Comparison of ENCODE assay signal across 8 cellular contexts in genomic region chr9:130235558-130236435, GRCh38. TPM values are rescaled to one million over a fixed set of nuclear protein-coding genes. Genes with fewer than 3 reads are reported as not detected.
DNase-seq lines count a peak whose midpoint lies in the region; ATAC-seq and TF ChIP-seq lines count a peak whose summit lies in the region.

No MANE protein-coding gene starts in this region.

- H3K9me3 Mint-ChIP-seq in endodermal cell: no peaks in the 10 kb centered on the region
- no peaks in the 10 kb centered on the region for H3K9me3 Mint-ChIP-seq in naive thymus-derived CD4-positive, alpha-beta T cell

- CTCF ChIA-PET in naive thymus-derived CD4-positive, alpha-beta T cell (lab: Charles Lee): interaction anchor here (0.5 to 1.9 kb wide), 8 partner anchors 14 to 941 kb away, joined by 3 to 30 read pairs (median 3); no protein-coding TSS in a partner anchor

- POLR2A ChIA-PET in naive thymus-derived CD4-positive, alpha-beta T cell (lab: Charles Lee): interaction anchor here (0.7 to 1.0 kb wide), 3 partner anchors 108 to 129 kb away, joined by 3 to 4 read pairs (median 4); no protein-coding TSS in a partner anchor

- H3K27me3 Mint-ChIP-seq in endodermal cell (ENCODE audit: insufficient read depth): no peaks in the 10 kb centered on the region
- H3K27me3 Mint-ChIP-seq in naive thymus-derived CD4-positive, alpha-beta T cell: peaks cover 0 to 2% (median 0%) of the 10 kb centered on the region in 5 donors

- ATAC-seq in naive thymus-derived CD4-positive, alpha-beta T cell: peak; percentile 79
- ATAC-seq in GM21367 (IDR thresholded peaks at IDR 0.05; ENCODE audit: unreplicated experiment): no peak

- peaks cover 8% of the 10 kb centered on the region for H3K4me1 Mint-ChIP-seq in endodermal cell
- H3K4me1 Mint-ChIP-seq in naive thymus-derived CD4-positive, alpha-beta T cell: peaks cover 0 to 22% (median 13%) of the 10 kb centered on the region in 7 donors

- H3K27ac Mint-ChIP-seq in endodermal cell: peak overlapping the region; percentile 68
- H3K27ac Mint-ChIP-seq in naive thymus-derived CD4-positive, alpha-beta T cell: peak overlapping the region in 1 of 9 donors; percentile 43

- H3K27me3 ChIP-seq in endodermal cell (ENCODE audit: control insufficient read depth, insufficient read depth, low read length, poor library complexity, severe bottlenecking): no peaks in the 10 kb centered on the region
- H3K27me3 ChIP-seq in naive thymus-derived CD4-positive, alpha-beta T cell (ENCODE audit: control insufficient read depth in 2 of 2, insufficient read depth in 2 of 2, low read length in 2 of 2): no peaks in the 10 kb centered on the region

- peaks cover 7% of the 10 kb centered on the region for H3K36me3 ChIP-seq in endodermal cell (ENCODE audit: control insufficient read depth, insufficient read depth, low read length)
- no peaks in the 10 kb centered on the region for H3K36me3 ChIP-seq in naive thymus-derived CD4-positive, alpha-beta T cell (ENCODE audit: control insufficient read depth in 2 of 3, insufficient read depth in 3 of 3, low read length in 3 of 3)

- H3K36me3 Mint-ChIP-seq in endodermal cell (ENCODE audit: low read depth): peaks cover 21% of the 10 kb centered on the region
- no peaks in the 10 kb centered on the region for H3K36me3 Mint-ChIP-seq in naive thymus-derived CD4-positive, alpha-beta T cell

- DNase-seq in 8988T (peak; percentile 48), NCI-H748 treated with DMSO at 0.1 percent for 48 hours (lab: John Stamatoyannopoulos, UW) (peak; percentile 31), endodermal cell (peak; percentile 92)
- peak; percentile 34 for DNase-seq in activated CD8-positive, alpha-beta memory T cell treated with anti-CD3 and anti-CD28 coated beads, Interleukin-2, amount 50 U/mL, for 24 hours (ENCODE audit: extremely low read depth)
- peak; percentile 41 to 79 (median 63) for DNase-seq in naive thymus-derived CD4-positive, alpha-beta T cell
- DNase-seq in stimulated activated CD8-positive, alpha-beta memory T cell treated with anti-CD3 and anti-CD28 coated beads, Interleukin-7, amount 100 ng/mL, for 4 hours (ENCODE audit: low read depth in 2 of 2): peak; percentile 26 to 52

- H3K4me3 Mint-ChIP-seq in endodermal cell: no peak overlapping the region
- H3K4me3 Mint-ChIP-seq in naive thymus-derived CD4-positive, alpha-beta T cell: peak overlapping the region in 7 of 10 donors; percentile 24 to 75 (median 54)

- H3K4me3 ChIP-seq in GM12875 (ENCODE audit: low read depth, low read length): no peak overlapping the region
- H3K4me3 ChIP-seq in endodermal cell (ENCODE audit: low read length): no peak overlapping the region
- no peak overlapping the region for H3K4me3 ChIP-seq in naive thymus-derived CD4-positive, alpha-beta T cell (ENCODE audit: low read length)

- H3K4me1 ChIP-seq in endodermal cell (ENCODE audit: control insufficient read depth, insufficient read depth, low read length): no peaks in the 10 kb centered on the region
- H3K4me1 ChIP-seq in naive thymus-derived CD4-positive, alpha-beta T cell (ENCODE audit: control insufficient read depth in 2 of 2, insufficient read depth in 2 of 2, low read length in 2 of 2): peaks cover 7 to 9% of the 10 kb centered on the region in 2 donors

- 65 to 88% methylated on average over 23 to 45 of the region's 45 CpGs for WGBS in endodermal cell (ENCODE audit: insufficient coverage in 1 of 2, insufficient read length in 1 of 2), 2 experiments

- intact Hi-C loops in naive thymus-derived CD4-positive, alpha-beta T cell (cut with micrococcal nuclease): loop anchor here (1.0 to 10.0 kb wide), 8 partner anchors 107 to 1098 kb away; partner anchors contain the start of genes C9orf78 (in 2 of the 2) and USP20 (in 2 of the 2)

- TF ChIP-seq CTCF in GM12875 (IDR thresholded peaks at IDR 0.05; ENCODE audit: borderline replicate concordance, insufficient read depth, low read depth, low read length) (peak; percentile 98), endodermal cell (conservative IDR thresholded peaks at IDR 0.05) (peak; percentile 99)

- H3K9ac ChIP-seq in endodermal cell (ENCODE audit: extremely low read depth, low read length, poor library complexity, severe bottlenecking): no peak overlapping the region

- H3K27ac ChIP-seq in endodermal cell (ENCODE audit: low read depth, low read length): no peak overlapping the region
- H3K27ac ChIP-seq in naive thymus-derived CD4-positive, alpha-beta T cell (ENCODE audit: low read depth, low read length): no peak overlapping the region

- H3K9me3 ChIP-seq in endodermal cell (ENCODE audit: control insufficient read depth, low read length): no peaks in the 10 kb centered on the region
- H3K9me3 ChIP-seq in naive thymus-derived CD4-positive, alpha-beta T cell (ENCODE audit: control insufficient read depth in 2 of 3, low read length in 3 of 3): no peaks in the 10 kb centered on the region

RNA-seq across cellular contexts. Expression of gene HMCN2, which starts 29.8 kb away (rescaled TPM):
- 1 to 10 TPM; 3.3 to 3.9 TPM for total RNA-seq in endodermal cell
- polyA plus RNA-seq in endodermal cell (2013, experiment 1 of 2): 0.57 TPM
- polyA plus RNA-seq in endodermal cell (2013, experiment 2 of 2): 0.33 TPM
- total RNA-seq in naive thymus-derived CD4-positive, alpha-beta T cell: not detected
- not detected for polyA plus RNA-seq in naive thymus-derived CD4-positive, alpha-beta T cell

Comparison
In these comparisons a context has a peak if more than half of its experiments do, and no peak if none do; other contexts are left out.
1. DNase-seq: peak in every context shown above with its lines; median percentile 92 in endodermal cell; 63 in naive thymus-derived CD4-positive, alpha-beta T cell; 48 in 8988T; 39 in stimulated activated CD8-positive, alpha-beta memory T cell treated with anti-CD3 and anti-CD28 coated beads, Interleukin-7, amount 100 ng/mL, for 4 hours; 34 in activated CD8-positive, alpha-beta memory T cell treated with anti-CD3 and anti-CD28 coated beads, Interleukin-2, amount 50 U/mL, for 24 hours; 31 in NCI-H748 treated with DMSO at 0.1 percent for 48 hours.
2. RNA of gene HMCN2, which starts 29.8 kb away (total RNA-seq): 3.3 to 3.9 TPM in endodermal cell; not detected in naive thymus-derived CD4-positive, alpha-beta T cell; every median in the first group is over 4 times any median in the second.